ENCODE assay signal across 8 cellular contexts in the genomic region with DNA sequence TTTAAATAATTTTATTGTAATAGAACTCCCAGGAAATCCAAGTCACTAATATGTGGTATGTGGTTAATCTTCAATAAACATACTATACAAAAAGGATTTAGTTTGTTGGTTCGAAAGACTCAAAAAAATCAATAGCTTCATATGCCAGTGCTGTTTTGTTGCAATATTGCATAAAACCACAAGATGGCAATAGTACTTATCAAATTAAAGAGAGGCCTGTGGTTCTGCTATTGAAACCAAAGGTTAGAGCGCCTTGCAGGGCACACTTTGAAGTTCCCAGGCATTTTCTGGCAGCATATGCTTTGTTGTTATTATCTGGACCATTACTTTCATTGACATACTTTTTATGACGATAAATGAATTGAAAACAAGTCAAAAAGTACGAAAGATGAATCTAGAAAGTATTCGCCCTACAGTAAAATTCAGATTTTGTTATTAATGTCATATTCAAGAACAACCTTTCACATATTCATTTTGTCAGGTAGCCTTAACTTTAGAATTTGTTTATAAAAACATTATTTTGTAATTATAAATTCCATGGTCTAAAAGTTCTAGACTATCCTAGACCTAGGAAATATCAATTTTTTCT.
DNase-seq lines count a peak whose midpoint lies in the region; ATAC-seq, FAIRE-seq and TF ChIP-seq lines count a peak whose summit lies in the region.

No MANE protein-coding gene starts in this region.

- H3K4me1 ChIP-seq in astrocyte (ENCODE audit: insufficient read depth, low read length) (no peaks in the 10 kb centered on the region), hepatocyte (ENCODE audit: insufficient read depth) (no peaks in the 10 kb centered on the region), smooth muscle cell (ENCODE audit: low read depth) (no peaks in the 10 kb centered on the region)

- H3K27ac ChIP-seq in astrocyte (ENCODE audit: low read depth, low read length) (no peak overlapping the region), hepatocyte (no peak overlapping the region), smooth muscle cell (ENCODE audit: low read depth) (no peak overlapping the region)

- H3K9me3 ChIP-seq in astrocyte (ENCODE audit: insufficient read depth, low read depth, low read length) (no peaks in the 10 kb centered on the region), hepatocyte (ENCODE audit: low read depth) (no peaks in the 10 kb centered on the region), smooth muscle cell (replicated peaks; ENCODE audit: low read depth) (no peaks in the 10 kb centered on the region)

- FAIRE-seq in astrocyte (lab: Jason Lieb, UNC), result peak; percentile 86

- H3F3A ChIP-seq in smooth muscle cell (ENCODE audit: low read depth), result no peaks in the 10 kb centered on the region

- no peaks in the 10 kb centered on the region for H3K27me3 ChIP-seq in astrocyte (ENCODE audit: insufficient read depth, low read length)
- H3K27me3 ChIP-seq in hepatocyte, result no peaks in the 10 kb centered on the region
- no peaks in the 10 kb centered on the region for H3K27me3 ChIP-seq in smooth muscle cell (ENCODE audit: low read depth)

- H3K4me1 Mint-ChIP-seq in astrocyte (ENCODE audit: low read depth, unreplicated experiment), result peaks cover 7% of the 10 kb centered on the region

- H3K36me3 Mint-ChIP-seq in astrocyte (ENCODE audit: low read depth, unreplicated experiment), result peaks cover 7% of the 10 kb centered on the region

- H3K4me3 ChIP-seq in astrocyte (ENCODE audit: insufficient read depth, low read depth, low read length), result no peak overlapping the region
- H3K4me3 ChIP-seq in hepatocyte, result no peak overlapping the region
- no peak overlapping the region for H3K4me3 ChIP-seq in smooth muscle cell

- H3K27ac Mint-ChIP-seq in astrocyte (ENCODE audit: unreplicated experiment), result no peak overlapping the region

- ATAC-seq in GM19452 (IDR thresholded peaks at IDR 0.05; ENCODE audit: unreplicated experiment) (peak; percentile 57), HG03571 (IDR thresholded peaks at IDR 0.05; ENCODE audit: unreplicated experiment) (peak; percentile 60), HG02610 (IDR thresholded peaks at IDR 0.05; ENCODE audit: unreplicated experiment) (no peak)

- no peaks in the 10 kb centered on the region for H3K9me2 ChIP-seq in hepatocyte (replicated peaks; ENCODE audit: insufficient read depth)

- H3K79me2 ChIP-seq in astrocyte (ENCODE audit: insufficient read depth, low read length) (no peaks in the 10 kb centered on the region), hepatocyte (no peaks in the 10 kb centered on the region), smooth muscle cell (ENCODE audit: low read depth) (no peaks in the 10 kb centered on the region)

- TF ChIP-seq CTCF in astrocyte (IDR thresholded peaks at IDR 0.05; ENCODE audit: insufficient read depth, low read depth, low read length), result peak; percentile 82
- peak; percentile 86 for TF ChIP-seq CTCF in hepatocyte (IDR thresholded peaks at IDR 0.05; ENCODE audit: poor library complexity)
- peak; percentile 80 for TF ChIP-seq CTCF in smooth muscle cell (IDR thresholded peaks at IDR 0.05; ENCODE audit: borderline replicate concordance, insufficient read depth, poor library complexity, severe bottlenecking)

- no peak overlapping the region for H3K9ac ChIP-seq in astrocyte (ENCODE audit: low read length)
- no peak overlapping the region for H3K9ac ChIP-seq in smooth muscle cell (ENCODE audit: low read depth)

- H3K9me3 Mint-ChIP-seq in astrocyte (ENCODE audit: unreplicated experiment), result peaks cover 2% of the 10 kb centered on the region

- H3K36me3 ChIP-seq in astrocyte (ENCODE audit: insufficient read depth, low read length) (no peaks in the 10 kb centered on the region), hepatocyte (replicated peaks; ENCODE audit: insufficient read depth, low read depth) (no peaks in the 10 kb centered on the region), smooth muscle cell (ENCODE audit: low read depth) (no peaks in the 10 kb centered on the region)

- H2AFZ ChIP-seq in astrocyte (ENCODE audit: low read depth, low read length) (no peak overlapping the region), hepatocyte (no peak overlapping the region), smooth muscle cell (ENCODE audit: low read depth) (no peak overlapping the region)

- peak; percentile 21 for DNase-seq in DMS153 (lab: John Stamatoyannopoulos, UW)
- peak; percentile 38 for DNase-seq in NCI-H526 treated with DMSO at 0.1 percent for 48 hours (lab: John Stamatoyannopoulos, UW)
- DNase-seq in astrocyte (ENCODE audit: low read depth), result peak; percentile 47
- peak; percentile 81 for DNase-seq in hepatocyte (ENCODE audit: low spot score)
- DNase-seq in smooth muscle cell (lab: John Stamatoyannopoulos, UW; ENCODE audit: unreplicated experiment), result no peak

- H3K27me3 Mint-ChIP-seq in astrocyte (ENCODE audit: low read depth, unreplicated experiment), result no peaks in the 10 kb centered on the region

- no peak overlapping the region for H3K4me3 Mint-ChIP-seq in astrocyte (ENCODE audit: unreplicated experiment)

- H4K20me1 ChIP-seq in astrocyte (ENCODE audit: insufficient read depth, low read length), result no peaks in the 10 kb centered on the region
- no peaks in the 10 kb centered on the region for H4K20me1 ChIP-seq in hepatocyte (ENCODE audit: insufficient read depth, poor library complexity, severe bottlenecking)
- no peaks in the 10 kb centered on the region for H4K20me1 ChIP-seq in smooth muscle cell (ENCODE audit: low read depth)

- H3K4me2 ChIP-seq in astrocyte (ENCODE audit: low read length), result no peak overlapping the region
- no peak overlapping the region for H3K4me2 ChIP-seq in hepatocyte
- H3K4me2 ChIP-seq in smooth muscle cell, result no peak overlapping the region

- WGBS in hepatocyte (ENCODE audit: low lambda C conversion rate, missing lambda C conversion rate), result 28% methylated on average over 5 of the region's 5 CpGs
- 27% methylated on average over 5 of the region's 5 CpGs for WGBS in smooth muscle cell (ENCODE audit: low lambda C conversion rate)
